Comparison of ENCODE assay signal across 22 cellular contexts in genomic region chr5:176780071-176780850, GRCh38. TPM values are rescaled to one million over a fixed set of nuclear protein-coding genes. Genes with fewer than 3 reads are reported as not detected.
A peak's percentile ranks its signal among the peaks of the same experiment; 100 is the strongest.
DNase-seq lines count a peak whose midpoint lies in the region; ATAC-seq and TF ChIP-seq lines count a peak whose summit lies in the region.
"Had no signal": no experiment of that assay in that cellular context is flagged by ENCODE, and none has a peak within 500 bp of the region (broad histone marks: within the 10 kb centered on the region; RNA-seq: fewer than 3 reads in every experiment).

No MANE protein-coding gene starts in this region.

- H2AFZ ChIP-seq in osteoblast (ENCODE audit: low read length) = no peak overlapping the region

- H3K36me3 Mint-ChIP-seq in brain = no peaks in the 10 kb centered on the region

- H4K20me1 ChIP-seq in osteoblast (ENCODE audit: insufficient read depth, low read length) = no peaks in the 10 kb centered on the region

- peaks cover 20% of the 10 kb centered on the region for H3K27me3 Mint-ChIP-seq in brain

- H3K27me3 ChIP-seq in osteoblast (ENCODE audit: insufficient read depth, low read length) = peaks cover 20% of the 10 kb centered on the region
- H3K27me3 ChIP-seq: BE2C had no signal

- ATAC-seq in GM21825 (IDR thresholded peaks at IDR 0.05; ENCODE audit: unreplicated experiment) (no peak), HG03469 (IDR thresholded peaks at IDR 0.05; ENCODE audit: unreplicated experiment) (no peak)
- ATAC-seq: activated T-cell treated with anti-CD3 and anti-CD28 coated beads, Interleukin-2, amount 50 U/mL, for 72 hours had no signal

- TF ChIP-seq CTCF in brain (conservative IDR thresholded peaks at IDR 0.05) (no peak), osteoblast (IDR thresholded peaks at IDR 0.05; ENCODE audit: extremely low read depth, low read depth, low read length) (no peak)

- H3K4me3 ChIP-seq in osteoblast (ENCODE audit: insufficient read depth, low read length) = no peak overlapping the region
- H3K4me3 ChIP-seq: dorsolateral prefrontal cortex, esophagus muscularis mucosa, left lung had no signal

- DNase-seq in NCI-H1105 treated with DMSO at 0.1 percent for 48 hours (lab: John Stamatoyannopoulos, UW) (peak; percentile 53), NCI-H1105 (lab: John Stamatoyannopoulos, UW) (no peak), A172 (ENCODE audit: low spot score) (peak; percentile 41), osteoblast (ENCODE audit: insufficient read length, low spot score, missing footprints) (peak; percentile 39), hypothalamus (lab: John Stamatoyannopoulos, UW) (no peak)
- DNase-seq: activated CD4-positive, alpha-beta T cell treated with anti-CD3 and anti-CD28 coated beads, Interleukin-2, amount 50 U/mL, for 48 hours; activated T-cell treated with anti-CD3 and anti-CD28 coated beads, Interleukin-2, amount 50 U/mL, for 72 hours; BE2C; brain microvascular endothelial cell; KG1; NCI-H345; stimulated activated CD4-positive, alpha-beta T cell treated with anti-CD3 and anti-CD28 coated beads, Interleukin-4, amount 100 ng/mL, for 1 hour; SW 1271 had no signal

- H3K27ac ChIP-seq in osteoblast (ENCODE audit: low read depth, low read length) = no peak overlapping the region
- H3K27ac ChIP-seq: 22Rv1, brain microvascular endothelial cell, dorsolateral prefrontal cortex, esophagus muscularis mucosa, left lung, VCaP had no signal

- H3K4me3 Mint-ChIP-seq in brain = peak overlapping the region in 3 of 5 experiments; percentile 3 to 14 (median 12)
- H3K4me3 Mint-ChIP-seq: activated T-cell treated with anti-CD3 and anti-CD28 coated beads, Interleukin-2, amount 50 U/mL, for 72 hours had no signal

- peaks cover 0 to 7% (median 5%) of the 10 kb centered on the region in 5 experiments for H3K9me3 Mint-ChIP-seq in brain
- H3K9me3 Mint-ChIP-seq: activated T-cell treated with anti-CD3 and anti-CD28 coated beads, Interleukin-2, amount 50 U/mL, for 72 hours had no signal

- peaks cover 46% of the 10 kb centered on the region for H3K4me1 Mint-ChIP-seq in brain

- H3K9me3 ChIP-seq in osteoblast (ENCODE audit: low read depth, low read length) = no peaks in the 10 kb centered on the region
- H3K9me3 ChIP-seq: BE2C, esophagus muscularis mucosa, left lung had no signal

- H3K4me2 ChIP-seq in osteoblast (ENCODE audit: insufficient read depth, low read length) = no peak overlapping the region

- H3K36me3 ChIP-seq in osteoblast (ENCODE audit: insufficient read depth, low read length) = no peaks in the 10 kb centered on the region
- H3K36me3 ChIP-seq: BE2C, brain microvascular endothelial cell, esophagus muscularis mucosa, left lung had no signal

- peak overlapping the region in 4 of 5 experiments; percentile 10 to 90 (median 74) for H3K27ac Mint-ChIP-seq in brain
- H3K27ac Mint-ChIP-seq: activated T-cell treated with anti-CD3 and anti-CD28 coated beads, Interleukin-2, amount 50 U/mL, for 72 hours had no signal

- H3K4me1 ChIP-seq in osteoblast (ENCODE audit: insufficient read depth, low read length) = no peaks in the 10 kb centered on the region
- H3K4me1 ChIP-seq: left lung had no signal

- H3K79me2 ChIP-seq in osteoblast (ENCODE audit: insufficient read depth, low read length) = no peaks in the 10 kb centered on the region

RNA-seq across cellular contexts. Expression of gene UNC5A, which starts 30.1 kb away (rescaled TPM):
- total RNA-seq in A172 (2014; rRNA removed; shearing (Covaris generic)) = 2.9 and 3.4 TPM in 2 replicates
- 50.6 TPM for polyA plus RNA-seq in brain (ENCODE audit: insufficient read depth, low read depth, low replicate concordance)
- not detected in 2 replicates for total RNA-seq in osteoblast
- total RNA-seq: esophagus muscularis mucosa, G401 had no signal

Comparison
In these comparisons a context has a peak if more than half of its experiments do, and no peak if none do; other contexts are left out.
1. DNase-seq: peak in NCI-H1105 treated with DMSO at 0.1 percent for 48 hours (single experiment), A172 (single experiment) and osteoblast (single experiment); none in NCI-H1105 (single experiment) and hypothalamus (0 of 51).